ENCODE assay signal across 12 cellular contexts in genomic region chr13:49499889-49500660, GRCh38. TPM values are rescaled to one million over a fixed set of nuclear protein-coding genes. Genes with fewer than 3 reads are reported as not detected.
DNase-seq lines count a peak whose midpoint lies in the region; ATAC-seq and TF ChIP-seq lines count a peak whose summit lies in the region.
"Had no signal": no experiment of that assay in that cellular context is flagged by ENCODE, and none has a peak within 500 bp of the region (broad histone marks: within the 10 kb centered on the region; RNA-seq: fewer than 3 reads in every experiment).

No MANE protein-coding gene starts in this region.

- no peaks in the 10 kb centered on the region for H3K36me3 ChIP-seq in ovary

- no peaks in the 10 kb centered on the region for H3K4me1 ChIP-seq in ovary (ENCODE audit: insufficient read depth)
- H3K4me1 ChIP-seq: parathyroid adenoma had no signal

- ATAC-seq in activated CD4-positive, alpha-beta T cell treated with anti-CD3 and anti-CD28 coated beads for 36 hours = no peak
- no peak for ATAC-seq in effector memory CD8-positive, alpha-beta T cell (replicated peaks)
- peak; percentile 15 for ATAC-seq in stimulated activated effector memory CD8-positive, alpha-beta T cell treated with anti-CD3 and anti-CD28 coated beads, Interleukin-12 subunit alpha, Interleukin-12 subunit beta, amount 100 ng/mL, for 72 hours
- ATAC-seq in HG02798 (IDR thresholded peaks at IDR 0.05; ENCODE audit: poor library complexity, unreplicated experiment) = no peak

- H3K4me3 Mint-ChIP-seq in activated CD4-positive, alpha-beta T cell treated with anti-CD3 and anti-CD28 coated beads for 36 hours = no peak overlapping the region
- H3K4me3 Mint-ChIP-seq in T-helper 1 cell treated with Interleukin-12 subunit alpha and Interleukin-12 subunit beta and Interleukin-4 antibody, amounts not matched to agents 30 μg/mL and 1 μg/mL, for 36 hours = peak overlapping the region; percentile 43
- peak overlapping the region; percentile 4 to 33 for H3K4me3 Mint-ChIP-seq in effector memory CD8-positive, alpha-beta T cell
- peak overlapping the region; percentile 38 for H3K4me3 Mint-ChIP-seq in stimulated activated effector memory CD8-positive, alpha-beta T cell treated with anti-CD3 and anti-CD28 coated beads, Interleukin-12 subunit alpha, Interleukin-12 subunit beta, amount 100 ng/mL, for 72 hours
- H3K4me3 Mint-ChIP-seq: T-helper 2 cell treated with Interferon-gamma antibody and Interleukin-4, amounts not matched to agents 5 μg/mL and 100 μg/mL, for 36 hours had no signal

- intact Hi-C loops in activated CD4-positive, alpha-beta T cell treated with anti-CD3 and anti-CD28 coated beads for 36 hours (cut with DNase I, micrococcal nuclease) = loop anchor here (2.0 to 5.0 kb wide), 3 partner anchors 41 to 582 kb away; partner anchors contain the start of gene RCBTB1 (in 1 of the 2)
- intact Hi-C loops in ovary (cut with DNase I) = no loop called here

- TF ChIP-seq POLR2A in ovary (IDR thresholded peaks at IDR 0.05) = no peak

- TF ChIP-seq EP300 in ovary (IDR thresholded peaks at IDR 0.05) = no peak

- no peaks in the 10 kb centered on the region for H3K9me3 Mint-ChIP-seq in activated CD4-positive, alpha-beta T cell treated with anti-CD3 and anti-CD28 coated beads for 36 hours (ENCODE audit: low read depth)
- H3K9me3 Mint-ChIP-seq in T-helper 1 cell treated with Interleukin-12 subunit alpha and Interleukin-12 subunit beta and Interleukin-4 antibody, amounts not matched to agents 30 μg/mL and 1 μg/mL, for 36 hours = no peaks in the 10 kb centered on the region
- no peaks in the 10 kb centered on the region for H3K9me3 Mint-ChIP-seq in effector memory CD8-positive, alpha-beta T cell
- peaks cover 7% of the 10 kb centered on the region for H3K9me3 Mint-ChIP-seq in stimulated activated effector memory CD8-positive, alpha-beta T cell treated with anti-CD3 and anti-CD28 coated beads, Interleukin-12 subunit alpha, Interleukin-12 subunit beta, amount 100 ng/mL, for 72 hours
- H3K9me3 Mint-ChIP-seq: T-helper 2 cell treated with Interferon-gamma antibody and Interleukin-4, amounts not matched to agents 5 μg/mL and 100 μg/mL, for 36 hours had no signal

- CTCF ChIA-PET in activated CD4-positive, alpha-beta T cell treated with anti-CD3 and anti-CD28 coated beads for 36 hours (lab: Charles Lee) = no interaction called here

- no peak overlapping the region for H3K27ac ChIP-seq in ovary
- H3K27ac ChIP-seq: 22Rv1, parathyroid adenoma had no signal

- peak overlapping the region; percentile 64 for H3K27ac Mint-ChIP-seq in activated CD4-positive, alpha-beta T cell treated with anti-CD3 and anti-CD28 coated beads for 36 hours
- H3K27ac Mint-ChIP-seq in T-helper 1 cell treated with Interleukin-12 subunit alpha and Interleukin-12 subunit beta and Interleukin-4 antibody, amounts not matched to agents 30 μg/mL and 1 μg/mL, for 36 hours = peak overlapping the region; percentile 81
- peak overlapping the region; percentile 92 to 99 for H3K27ac Mint-ChIP-seq in effector memory CD8-positive, alpha-beta T cell
- H3K27ac Mint-ChIP-seq in stimulated activated effector memory CD8-positive, alpha-beta T cell treated with anti-CD3 and anti-CD28 coated beads, Interleukin-12 subunit alpha, Interleukin-12 subunit beta, amount 100 ng/mL, for 72 hours = no peak overlapping the region

- H3K27me3 Mint-ChIP-seq in activated CD4-positive, alpha-beta T cell treated with anti-CD3 and anti-CD28 coated beads for 36 hours = no peaks in the 10 kb centered on the region
- H3K27me3 Mint-ChIP-seq in T-helper 1 cell treated with Interleukin-12 subunit alpha and Interleukin-12 subunit beta and Interleukin-4 antibody, amounts not matched to agents 30 μg/mL and 1 μg/mL, for 36 hours (ENCODE audit: low read depth) = no peaks in the 10 kb centered on the region
- H3K27me3 Mint-ChIP-seq in effector memory CD8-positive, alpha-beta T cell = no peaks in the 10 kb centered on the region

- DNase-seq in activated CD4-positive, alpha-beta T cell treated with anti-CD3 and anti-CD28 coated beads for 36 hours = peak; percentile 13
- no peak for DNase-seq in activated CD4-positive, alpha-beta T cell treated with anti-CD3 and anti-CD28 coated beads, Interleukin-2, amount 50 U/mL, for 48 hours
- no peak for DNase-seq in effector memory CD8-positive, alpha-beta T cell
- DNase-seq in stimulated activated effector memory CD8-positive, alpha-beta T cell treated with anti-CD3 and anti-CD28 coated beads, Interleukin-12 subunit alpha, Interleukin-12 subunit beta, amount 100 ng/mL, for 72 hours (ENCODE audit: low spot score in 2 of 2) = peak in 1 of 2 donors; percentile 55
- DNase-seq in ovary (no peak), SIG-M5 treated with dmso at 0.1 percent for 504 hours (lab: John Stamatoyannopoulos, UW; ENCODE audit: unreplicated experiment) (no peak)
- DNase-seq: H7 had no signal

- 71 to 83% (median 74%) methylated on average over 6 of the region's 6 CpGs for WGBS in ovary, 3 donors

- H3K4me3 ChIP-seq in ovary = no peak overlapping the region

- peaks cover 63% of the 10 kb centered on the region for H3K36me3 Mint-ChIP-seq in activated CD4-positive, alpha-beta T cell treated with anti-CD3 and anti-CD28 coated beads for 36 hours (ENCODE audit: low read depth)
- H3K36me3 Mint-ChIP-seq in T-helper 1 cell treated with Interleukin-12 subunit alpha and Interleukin-12 subunit beta and Interleukin-4 antibody, amounts not matched to agents 30 μg/mL and 1 μg/mL, for 36 hours (ENCODE audit: low read depth) = peaks cover 49% of the 10 kb centered on the region
- H3K36me3 Mint-ChIP-seq in effector memory CD8-positive, alpha-beta T cell (ENCODE audit: insufficient read depth) = peaks cover 29% of the 10 kb centered on the region
- H3K36me3 Mint-ChIP-seq in stimulated activated effector memory CD8-positive, alpha-beta T cell treated with anti-CD3 and anti-CD28 coated beads, Interleukin-12 subunit alpha, Interleukin-12 subunit beta, amount 100 ng/mL, for 72 hours = peaks cover 70% of the 10 kb centered on the region

- no peak for TF ChIP-seq CTCF in ovary (IDR thresholded peaks at IDR 0.05)

- no peaks in the 10 kb centered on the region for H3K9me3 ChIP-seq in ovary

- peaks cover 45% of the 10 kb centered on the region for H3K4me1 Mint-ChIP-seq in activated CD4-positive, alpha-beta T cell treated with anti-CD3 and anti-CD28 coated beads for 36 hours
- H3K4me1 Mint-ChIP-seq in T-helper 1 cell treated with Interleukin-12 subunit alpha and Interleukin-12 subunit beta and Interleukin-4 antibody, amounts not matched to agents 30 μg/mL and 1 μg/mL, for 36 hours (ENCODE audit: low read depth) = peaks cover 44% of the 10 kb centered on the region
- peaks cover 40 to 55% of the 10 kb centered on the region in 2 donors for H3K4me1 Mint-ChIP-seq in effector memory CD8-positive, alpha-beta T cell (ENCODE audit: low read depth in 2 of 2)
- H3K4me1 Mint-ChIP-seq in stimulated activated effector memory CD8-positive, alpha-beta T cell treated with anti-CD3 and anti-CD28 coated beads, Interleukin-12 subunit alpha, Interleukin-12 subunit beta, amount 100 ng/mL, for 72 hours = peaks cover 54% of the 10 kb centered on the region

- POLR2A ChIA-PET in activated CD4-positive, alpha-beta T cell treated with anti-CD3 and anti-CD28 coated beads for 36 hours (lab: Charles Lee) = interaction anchor here (1.0 to 1.1 kb wide), 2 partner anchors 55 to 56 kb away, joined by 3 read pairs; partner anchors contain the start of genes CAB39L and SETDB2

- H3K27me3 ChIP-seq in ovary = no peaks in the 10 kb centered on the region

RNA-seq across cellular contexts. Expression of gene PHF11, which starts 4.3 kb away (rescaled TPM):
- 100 to 1,000 TPM in 1 of 2 experiments, 10 to 100 TPM in 1; 84.0 to 106 TPM for total RNA-seq in activated CD4-positive, alpha-beta T cell treated with anti-CD3 and anti-CD28 coated beads for 36 hours
- 10 to 100 TPM; 25.6 to 43.5 (median 34.0) TPM for total RNA-seq in ovary
- 10 to 100 TPM; 25.5 to 57.0 TPM for polyA plus RNA-seq in ovary

RNA-seq across cellular contexts. Expression of gene SETDB2, which starts 56.0 kb away (rescaled TPM):
- total RNA-seq in activated CD4-positive, alpha-beta T cell treated with anti-CD3 and anti-CD28 coated beads for 36 hours = 10 to 100 TPM; 14.2 to 15.1 TPM
- total RNA-seq in ovary = 10 to 100 TPM in 6 of 7 donors, 1 to 10 TPM in 1; 9.1 to 21.6 (median 19.8) TPM
- polyA plus RNA-seq in ovary = 10 to 100 TPM in 1 of 2 donors, 1 to 10 TPM in 1; 6.6 to 14.3 TPM

RNA-seq across cellular contexts. Expression of gene CAB39L, which starts 56.2 kb away (rescaled TPM):
- total RNA-seq in activated CD4-positive, alpha-beta T cell treated with anti-CD3 and anti-CD28 coated beads for 36 hours = 1 to 10 TPM; 4.8 to 5.7 TPM
- 10 to 100 TPM; 22.6 to 42.7 (median 26.5) TPM for total RNA-seq in ovary
- 10 to 100 TPM; 15.9 to 24.7 TPM for polyA plus RNA-seq in ovary

Comparison
In these comparisons a context has a peak if more than half of its experiments do, and no peak if none do; other contexts are left out.
1. intact Hi-C loops: an anchor here in activated CD4-positive, alpha-beta T cell treated with anti-CD3 and anti-CD28 coated beads for 36 hours (2.0 to 5.0 kb wide); none called in ovary.